ENCODE assay signal across 1 cellular context in the genomic region with DNA sequence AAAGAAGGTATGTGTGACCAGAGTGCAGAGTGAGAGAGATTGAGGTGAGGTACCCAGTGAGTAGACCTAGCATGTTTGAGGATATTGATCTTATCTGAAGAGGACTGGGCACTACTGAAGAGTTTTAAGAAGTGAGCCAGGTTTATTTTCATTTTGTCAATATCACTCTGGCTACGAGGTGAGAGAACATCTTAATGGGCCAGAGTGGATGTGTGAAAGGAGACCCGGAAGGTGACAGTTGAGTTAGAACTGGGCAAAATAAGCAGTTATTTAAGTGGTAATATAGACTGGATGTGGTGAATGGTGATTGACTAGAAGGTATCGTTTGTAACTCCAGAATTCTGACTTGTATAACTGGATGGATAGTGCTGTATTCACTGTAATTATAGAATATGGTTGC.
TF ChIP-seq lines count a peak whose summit lies in the region.

No MANE protein-coding gene starts in this region.

TF ChIP-seq in HepG2, 621 proteins besides CTCF, POLR2A, EP300 and RAD21 (continued from another document):
- no peak for TF ChIP-seq ZNF407 (CRISPR knock-in tag; IDR thresholded peaks at IDR 0.05; ENCODE audit: not compliant biosample characterization)
- TF ChIP-seq, protein P1, sequence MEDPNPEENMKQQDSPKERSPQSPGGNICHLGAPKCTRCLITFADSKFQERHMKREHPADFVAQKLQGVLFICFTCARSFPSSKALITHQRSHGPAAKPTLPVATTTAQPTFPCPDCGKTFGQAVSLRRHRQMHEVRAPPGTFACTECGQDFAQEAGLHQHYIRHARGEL (CRISPR knock-in tag; IDR thresholded peaks at IDR 0.05), result no peak
- TF ChIP-seq, protein P2, sequence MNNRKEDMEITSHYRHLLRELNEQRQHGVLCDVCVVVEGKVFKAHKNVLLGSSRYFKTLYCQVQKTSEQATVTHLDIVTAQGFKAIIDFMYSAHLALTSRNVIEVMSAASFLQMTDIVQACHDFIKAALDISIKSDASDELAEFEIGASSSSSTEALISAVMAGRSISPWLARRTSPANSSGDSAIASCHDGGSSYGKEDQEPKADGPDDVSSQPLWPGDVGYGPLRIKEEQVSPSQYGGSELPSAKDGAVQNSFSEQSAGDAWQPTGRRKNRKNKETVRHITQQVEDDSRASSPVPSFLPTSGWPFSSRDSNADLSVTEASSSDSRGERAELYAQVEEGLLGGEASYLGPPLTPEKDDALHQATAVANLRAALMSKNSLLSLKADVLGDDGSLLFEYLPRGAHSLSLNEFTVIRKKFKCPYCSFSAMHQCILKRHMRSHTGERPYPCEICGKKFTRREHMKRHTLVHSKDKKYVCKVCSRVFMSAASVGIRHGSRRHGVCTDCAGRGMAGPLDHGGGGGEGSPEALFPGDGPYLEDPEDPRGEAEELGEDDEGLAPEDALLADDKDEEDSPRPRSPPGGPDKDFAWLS (CRISPR knock-in tag; IDR thresholded peaks at IDR 0.05; ENCODE audit: borderline replicate concordance), result no peak
- TF ChIP-seq JUNB (CRISPR knock-in tag; IDR thresholded peaks at IDR 0.05; ENCODE audit: borderline replicate concordance), result no peak
- TF ChIP-seq, protein P3, sequence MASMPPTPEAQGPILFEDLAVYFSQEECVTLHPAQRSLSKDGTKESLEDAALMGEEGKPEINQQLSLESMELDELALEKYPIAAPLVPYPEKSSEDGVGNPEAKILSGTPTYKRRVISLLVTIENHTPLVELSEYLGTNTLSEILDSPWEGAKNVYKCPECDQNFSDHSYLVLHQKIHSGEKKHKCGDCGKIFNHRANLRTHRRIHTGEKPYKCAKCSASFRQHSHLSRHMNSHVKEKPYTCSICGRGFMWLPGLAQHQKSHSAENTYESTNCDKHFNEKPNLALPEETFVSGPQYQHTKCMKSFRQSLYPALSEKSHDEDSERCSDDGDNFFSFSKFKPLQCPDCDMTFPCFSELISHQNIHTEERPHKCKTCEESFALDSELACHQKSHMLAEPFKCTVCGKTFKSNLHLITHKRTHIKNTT (CRISPR knock-in tag; IDR thresholded peaks at IDR 0.05), result no peak
- no peak for TF ChIP-seq ZNF280D (CRISPR knock-in tag; IDR thresholded peaks at IDR 0.05)
- TF ChIP-seq ZNF672 (CRISPR knock-in tag; IDR thresholded peaks at IDR 0.05), result no peak
- TF ChIP-seq ZNF687 (CRISPR knock-in tag; IDR thresholded peaks at IDR 0.05), result no peak
